In the genomic region with DNA sequence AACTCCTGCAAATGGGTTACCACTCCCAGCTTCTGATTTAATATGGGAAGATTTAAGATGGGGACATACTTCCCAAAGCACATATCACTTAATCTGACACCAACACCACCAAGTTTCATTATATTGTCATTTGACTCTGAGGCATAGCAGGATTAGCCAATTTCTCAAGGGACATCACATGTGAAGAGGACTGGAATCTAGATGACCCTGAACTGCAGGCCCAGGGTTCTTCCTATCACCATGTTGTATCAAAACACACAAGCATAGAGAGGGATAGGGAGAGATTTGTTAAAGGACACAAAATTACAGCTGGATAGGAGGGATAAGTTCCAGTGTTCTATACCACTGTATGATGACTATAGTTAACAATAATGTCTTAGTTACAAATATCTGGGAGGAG, we compare ENCODE assay signal across 27 cellular contexts.
"Had no signal": no experiment of that assay in that cellular context is flagged by ENCODE, and none has a peak within 500 bp of the region (broad histone marks: within the 10 kb centered on the region; RNA-seq: fewer than 3 reads in every experiment).

No MANE protein-coding gene starts in this region.

- H3K4me1 Mint-ChIP-seq: naive thymus-derived CD4-positive, alpha-beta T cell; stimulated activated naive B cell treated with anti-CD40 and anti-IgM and Interleukin-4, amounts not matched to agents 10 μg/mL and 1 μg/mL and 100 μg/mL, for 72 hours had no signal

- H3K4me3 ChIP-seq: hepatocyte, left ventricle myocardium inferior, lung, mucosa of descending colon, ovary, prostate gland, skin epidermis, stomach, suprapubic skin, thoracic aorta, tibial artery, upper lobe of right lung had no signal

- H3K4me2 ChIP-seq: hepatocyte had no signal

- H3K9me3 Mint-ChIP-seq: naive thymus-derived CD4-positive, alpha-beta T cell; natural killer cell treated with Interleukin-12 subunit alpha and Interleukin-12 subunit beta and Interleukin-15 and Interleukin-18, amount 100 ng/mL, for 72 hours; stimulated activated naive B cell treated with anti-CD40 and anti-IgM and Interleukin-4, amounts not matched to agents 10 μg/mL and 1 μg/mL and 100 μg/mL, for 72 hours had no signal

- DNase-seq: islet precursor cell; left ventricle myocardium inferior; midbrain; mucosa of descending colon; naive thymus-derived CD4-positive, alpha-beta T cell; ovary; posterior cingulate gyrus; retina; right cardiac atrium; stimulated activated CD4-positive, alpha-beta T cell treated with anti-CD3 and anti-CD28 coated beads, Interleukin-12 subunit alpha, Interleukin-12 subunit beta, amount 100 ng/mL, for 4 hours; stimulated activated CD4-positive, alpha-beta T cell treated with anti-CD3 and anti-CD28 coated beads, Interleukin-15, amount 100 ng/mL, for 24 hours; stimulated activated CD4-positive, alpha-beta T cell treated with anti-CD3 and anti-CD28 coated beads, Interleukin-2, amount 100 ng/mL, for 24 hours; stimulated activated CD4-positive, alpha-beta T cell treated with anti-CD3 and anti-CD28 coated beads, Interleukin-4, amount 100 ng/mL, for 1 hour; stimulated activated naive B cell treated with anti-CD40 and anti-IgM and Interleukin-4, amounts not matched to agents 10 μg/mL and 1 μg/mL and 100 μg/mL, for 72 hours; stimulated activated naive CD8-positive, alpha-beta T cell treated with anti-CD3 and anti-CD28 coated beads, Interleukin-15, Interleukin-2, amounts not matched to agents 100 U/mL and 50 U/mL, for 24 hours; stomach; tibial artery; trophoblast cell; upper lobe of right lung had no signal

- H3K4me3 Mint-ChIP-seq: naive thymus-derived CD4-positive, alpha-beta T cell; natural killer cell treated with Interleukin-12 subunit alpha and Interleukin-12 subunit beta and Interleukin-15 and Interleukin-18, amount 100 ng/mL, for 72 hours; stimulated activated naive B cell treated with anti-CD40 and anti-IgM and Interleukin-4, amounts not matched to agents 10 μg/mL and 1 μg/mL and 100 μg/mL, for 72 hours had no signal

- H3K36me3 Mint-ChIP-seq: naive thymus-derived CD4-positive, alpha-beta T cell; natural killer cell treated with Interleukin-12 subunit alpha and Interleukin-12 subunit beta and Interleukin-15 and Interleukin-18, amount 100 ng/mL, for 72 hours; stimulated activated naive B cell treated with anti-CD40 and anti-IgM and Interleukin-4, amounts not matched to agents 10 μg/mL and 1 μg/mL and 100 μg/mL, for 72 hours had no signal

- H3K27ac Mint-ChIP-seq: naive thymus-derived CD4-positive, alpha-beta T cell; natural killer cell treated with Interleukin-12 subunit alpha and Interleukin-12 subunit beta and Interleukin-15 and Interleukin-18, amount 100 ng/mL, for 72 hours; stimulated activated naive B cell treated with anti-CD40 and anti-IgM and Interleukin-4, amounts not matched to agents 10 μg/mL and 1 μg/mL and 100 μg/mL, for 72 hours had no signal

- H3K27me3 Mint-ChIP-seq: stimulated activated naive B cell treated with anti-CD40 and anti-IgM and Interleukin-4, amounts not matched to agents 10 μg/mL and 1 μg/mL and 100 μg/mL, for 72 hours had no signal

- ATAC-seq: mucosa of descending colon; naive thymus-derived CD4-positive, alpha-beta T cell; natural killer cell treated with Interleukin-12 subunit alpha and Interleukin-12 subunit beta and Interleukin-15 and Interleukin-18, amount 100 ng/mL, for 72 hours; right cardiac atrium; sciatic nerve; stimulated activated naive B cell treated with anti-CD40 and anti-IgM and Interleukin-4, amounts not matched to agents 10 μg/mL and 1 μg/mL and 100 μg/mL, for 72 hours; stimulated activated naive CD8-positive, alpha-beta T cell treated with anti-CD3 and anti-CD28 coated beads, Interleukin-15, Interleukin-2, amounts not matched to agents 100 U/mL and 50 U/mL, for 24 hours; upper lobe of right lung had no signal

- H3K79me2 ChIP-seq: hepatocyte had no signal

- H3K4me1 ChIP-seq: left ventricle myocardium inferior, prostate gland, stomach, suprapubic skin, tibial artery, upper lobe of right lung had no signal

- H3K27ac ChIP-seq: hepatocyte, left ventricle myocardium inferior, ovary, prostate gland, skin epidermis, stomach, suprapubic skin, thoracic aorta, tibial artery, upper lobe of right lung had no signal

- H3K27me3 ChIP-seq: hepatocyte, ovary, suprapubic skin, tibial artery, upper lobe of right lung had no signal

- H3K9me3 ChIP-seq: left ventricle myocardium inferior, mucosa of descending colon, ovary, prostate gland, stomach, suprapubic skin, thoracic aorta, tibial artery, upper lobe of right lung had no signal

- H3K36me3 ChIP-seq: left ventricle myocardium inferior, ovary, prostate gland, stomach, suprapubic skin, thoracic aorta, tibial artery, upper lobe of right lung had no signal

- H2AFZ ChIP-seq: hepatocyte had no signal
